9 cellular contexts compared by ENCODE assay signal in genomic region chr4:165294907-165295306, GRCh38. TPM values are rescaled to one million over a fixed set of nuclear protein-coding genes. Genes with fewer than 3 reads are reported as not detected.
A peak's percentile ranks its signal among the peaks of the same experiment; 100 is the strongest.
DNase-seq lines count a peak whose midpoint lies in the region; ATAC-seq and TF ChIP-seq lines count a peak whose summit lies in the region.
"Had no signal": no experiment of that assay in that cellular context is flagged by ENCODE, and none has a peak within 500 bp of the region (broad histone marks: within the 10 kb centered on the region; RNA-seq: fewer than 3 reads in every experiment).

No MANE protein-coding gene starts in this region.

- H3K27me3 Mint-ChIP-seq in MCF 10A (ENCODE audit: insufficient read depth, unreplicated experiment) = no peaks in the 10 kb centered on the region
- no peaks in the 10 kb centered on the region for H3K27me3 Mint-ChIP-seq in activated T-helper 1 cell treated with anti-CD3 and anti-CD28 coated beads, Interleukin-12 subunit alpha, Interleukin-12 subunit beta, Interleukin-2, Interleukin-4 antibody, amounts not matched to agents 30 ng/mL and 10 ng/mL and 1 ng/mL, durations not matched to agents 14 hours and 24 hours and 36 hours (ENCODE audit: insufficient read depth)

- H3K4me1 Mint-ChIP-seq in MCF 10A (ENCODE audit: insufficient read depth, unreplicated experiment) = peaks cover 13% of the 10 kb centered on the region
- peaks cover 20% of the 10 kb centered on the region for H3K4me1 Mint-ChIP-seq in activated T-helper 1 cell treated with anti-CD3 and anti-CD28 coated beads, Interleukin-12 subunit alpha, Interleukin-12 subunit beta, Interleukin-2, Interleukin-4 antibody, amounts not matched to agents 30 ng/mL and 10 ng/mL and 1 ng/mL, durations not matched to agents 14 hours and 24 hours and 36 hours (ENCODE audit: low read depth)

- POLR2A ChIA-PET in MCF 10A (lab: Yijun Ruan, JAX) = interaction anchor here (1.5 kb wide), 1 partner anchor 64 kb away, joined by 3 read pairs; no protein-coding TSS in a partner anchor

- TF ChIP-seq CTCF in MCF 10A (IDR thresholded peaks at IDR 0.05; ENCODE audit: unreplicated experiment) (no peak), breast epithelium (IDR thresholded peaks at IDR 0.05) (no peak), upper lobe of right lung (IDR thresholded peaks at IDR 0.05) (no peak), foreskin fibroblast (IDR thresholded peaks at IDR 0.05; ENCODE audit: low read depth, low read length) (no peak)

- H3K4me1 ChIP-seq in breast epithelium (no peaks in the 10 kb centered on the region), upper lobe of right lung (peaks cover 12% of the 10 kb centered on the region)

- H3K27me3 ChIP-seq in breast epithelium (no peaks in the 10 kb centered on the region), upper lobe of right lung (no peaks in the 10 kb centered on the region)

- no peaks in the 10 kb centered on the region for H3K9me3 Mint-ChIP-seq in MCF 10A (ENCODE audit: unreplicated experiment)
- H3K9me3 Mint-ChIP-seq in activated T-helper 1 cell treated with anti-CD3 and anti-CD28 coated beads, Interleukin-12 subunit alpha, Interleukin-12 subunit beta, Interleukin-2, Interleukin-4 antibody, amounts not matched to agents 30 ng/mL and 10 ng/mL and 1 ng/mL, durations not matched to agents 14 hours and 24 hours and 36 hours = no peaks in the 10 kb centered on the region

- DNase-seq in MCF 10A (ENCODE audit: unreplicated experiment) = no peak
- no peak for DNase-seq in breast epithelium (ENCODE audit: low spot score in 2 of 2)
- DNase-seq in activated T-helper 1 cell treated with anti-CD3 and anti-CD28 coated beads, Interleukin-12 subunit alpha, Interleukin-12 subunit beta, Interleukin-2, Interleukin-4 antibody, amounts not matched to agents 30 ng/mL and 10 ng/mL and 1 ng/mL, durations not matched to agents 14 hours and 24 hours and 36 hours (ENCODE audit: low spot score) = no peak
- no peak for DNase-seq in upper lobe of right lung
- DNase-seq in foreskin fibroblast = no peak
- DNase-seq in cortex of kidney (lab: John Stamatoyannopoulos, UW) = no peak
- no peak for DNase-seq in ecto neural progenitor cell (ENCODE audit: low spot score)

- H3K27ac Mint-ChIP-seq in MCF 10A (ENCODE audit: low read depth, unreplicated experiment) = peak overlapping the region; percentile 63
- no peak overlapping the region for H3K27ac Mint-ChIP-seq in activated T-helper 1 cell treated with anti-CD3 and anti-CD28 coated beads, Interleukin-12 subunit alpha, Interleukin-12 subunit beta, Interleukin-2, Interleukin-4 antibody, amounts not matched to agents 30 ng/mL and 10 ng/mL and 1 ng/mL, durations not matched to agents 14 hours and 24 hours and 36 hours

- H3K36me3 ChIP-seq in breast epithelium = no peaks in the 10 kb centered on the region
- H3K36me3 ChIP-seq in upper lobe of right lung = peaks cover 15% of the 10 kb centered on the region

- ATAC-seq in HG03060 (IDR thresholded peaks at IDR 0.05; ENCODE audit: low read depth, unreplicated experiment) (peak; percentile 75), upper lobe of right lung (peak; percentile 67)

- H3K9me3 ChIP-seq in breast epithelium (no peaks in the 10 kb centered on the region), upper lobe of right lung (no peaks in the 10 kb centered on the region)

- no peak overlapping the region for H3K4me3 Mint-ChIP-seq in MCF 10A (ENCODE audit: unreplicated experiment)
- H3K4me3 Mint-ChIP-seq in activated T-helper 1 cell treated with anti-CD3 and anti-CD28 coated beads, Interleukin-12 subunit alpha, Interleukin-12 subunit beta, Interleukin-2, Interleukin-4 antibody, amounts not matched to agents 30 ng/mL and 10 ng/mL and 1 ng/mL, durations not matched to agents 14 hours and 24 hours and 36 hours = peak overlapping the region; percentile 6

- BruUV-seq in MCF 10A (replicated peaks; lab: Mats Ljungman, UMichigan) = no TSS peak

- H3K36me3 Mint-ChIP-seq in MCF 10A (ENCODE audit: insufficient read depth, unreplicated experiment) = peaks cover 38% of the 10 kb centered on the region
- peaks cover 31% of the 10 kb centered on the region for H3K36me3 Mint-ChIP-seq in activated T-helper 1 cell treated with anti-CD3 and anti-CD28 coated beads, Interleukin-12 subunit alpha, Interleukin-12 subunit beta, Interleukin-2, Interleukin-4 antibody, amounts not matched to agents 30 ng/mL and 10 ng/mL and 1 ng/mL, durations not matched to agents 14 hours and 24 hours and 36 hours (ENCODE audit: low read depth)

- intact Hi-C loops in MCF 10A (cut with micrococcal nuclease) = no loop called here
- intact Hi-C loops in breast epithelium (cut with DNase I; ENCODE audit: low total_unique reads) = no loop called here
- intact Hi-C loops in activated T-helper 1 cell treated with anti-CD3 and anti-CD28 coated beads, Interleukin-12 subunit alpha, Interleukin-12 subunit beta, Interleukin-2, Interleukin-4 antibody, amounts not matched to agents 30 ng/mL and 10 ng/mL and 1 ng/mL, durations not matched to agents 14 hours and 24 hours and 36 hours (cut with micrococcal nuclease) = no loop called here
- intact Hi-C loops in upper lobe of right lung (cut with DNase I) = no loop called here

- H3K4me3 ChIP-seq in breast epithelium (no peak overlapping the region), upper lobe of right lung (no peak overlapping the region), foreskin fibroblast (ENCODE audit: low read depth in 1 of 2, low read length in 2 of 2) (no peak overlapping the region)
- H3K4me3 ChIP-seq: SK-N-MC had no signal

- CTCF ChIA-PET in MCF 10A (lab: Yijun Ruan, JAX) = interaction anchor here (0.7 to 1.1 kb wide), 3 partner anchors 9 to 777 kb away, joined by 3 to 6 read pairs (median 3); no protein-coding TSS in a partner anchor

- H3K27ac ChIP-seq in breast epithelium (no peak overlapping the region), upper lobe of right lung (no peak overlapping the region)
- H3K27ac ChIP-seq: SK-N-MC had no signal

- TF ChIP-seq POLR2A in breast epithelium (IDR thresholded peaks at IDR 0.05) = no peak

RNA-seq across cellular contexts. Expression of gene MSMO1, which starts 32.6 kb away (rescaled TPM):
- total RNA-seq in MCF 10A (2022) (80.4 and 94.9 TPM in 2 replicates), breast epithelium (10 to 100 TPM; 11.8 to 35.3 (median 24.6) TPM), upper lobe of right lung (213 TPM)
- total RNA-seq in activated T-helper 1 cell treated with anti-CD3 and anti-CD28 coated beads, Interleukin-12 subunit alpha, Interleukin-12 subunit beta, Interleukin-2, Interleukin-4 antibody, amounts not matched to agents 30 ng/mL and 10 ng/mL and 1 ng/mL, durations not matched to agents 14 hours and 24 hours and 36 hours = 74.1 and 93.1 TPM in 2 replicates
